In the genomic region with DNA sequence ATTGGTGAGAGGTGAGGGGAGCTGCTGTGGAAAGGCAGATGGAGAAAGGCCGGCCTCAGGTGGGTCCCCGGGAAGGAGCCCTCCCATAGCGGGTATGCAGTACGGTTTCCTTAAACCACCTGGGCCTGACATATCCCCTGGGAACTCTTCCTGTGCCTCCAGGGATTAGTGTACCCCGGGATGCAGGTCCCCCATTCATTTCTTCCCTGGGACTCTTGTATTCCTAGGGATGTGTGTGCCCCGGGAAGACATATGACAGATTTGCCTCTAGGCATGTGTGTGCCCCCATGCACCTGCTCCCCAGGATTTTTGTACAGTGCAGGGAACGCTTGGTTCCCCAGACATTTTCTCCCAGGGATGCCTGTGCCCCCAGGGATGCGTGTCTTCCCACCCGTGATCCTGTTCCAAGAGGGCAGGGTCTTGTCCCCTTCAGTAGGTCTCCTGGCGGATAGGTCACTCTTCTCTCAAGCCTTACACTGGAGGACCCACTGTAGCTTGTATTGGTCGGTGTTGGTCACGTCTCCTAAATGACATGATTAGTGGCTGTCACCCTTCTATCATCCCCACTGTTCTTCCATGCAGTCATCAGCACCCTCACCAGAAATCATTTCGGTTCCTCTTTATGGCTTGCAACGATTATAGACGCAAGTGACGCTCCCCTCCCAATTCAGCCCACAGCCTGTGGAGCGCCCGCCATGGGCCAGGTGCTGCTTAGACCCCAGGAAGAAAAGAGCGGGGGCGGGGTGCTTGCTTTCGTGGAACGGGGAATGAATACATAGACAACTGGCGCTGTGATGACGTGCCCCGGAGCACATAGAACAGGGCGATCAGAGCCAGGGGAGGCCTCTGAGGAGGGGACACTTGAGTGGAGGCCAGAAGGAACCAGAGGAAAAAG, we compare ENCODE assay signal across 8 cellular contexts. TPM values are rescaled to one million over a fixed set of nuclear protein-coding genes. Genes with fewer than 3 reads are reported as not detected.
DNase-seq lines count a peak whose midpoint lies in the region; ATAC-seq and TF ChIP-seq lines count a peak whose summit lies in the region.

No MANE protein-coding gene starts in this region.

- CTCF ChIA-PET in AG04449 (lab: Yijun Ruan, JAX), result no interaction called here

- H3K36me3 ChIP-seq in esophagus muscularis mucosa (no peaks in the 10 kb centered on the region), gastrocnemius medialis (no peaks in the 10 kb centered on the region)

- no peaks in the 10 kb centered on the region for H3K9me3 ChIP-seq in esophagus muscularis mucosa
- no peaks in the 10 kb centered on the region for H3K9me3 ChIP-seq in gastrocnemius medialis

- DNase-seq in AG04449 (ENCODE audit: low read depth, low spot score) (no peak), SIG-M5 treated with dmso at 0.1 percent for 504 hours (lab: John Stamatoyannopoulos, UW; ENCODE audit: unreplicated experiment) (peak; percentile 85), esophagus muscularis mucosa (ENCODE audit: extremely low spot score) (no peak), gastrocnemius medialis (no peak), DMS 273 treated with DMSO at 0.1 percent for 48 hours (lab: John Stamatoyannopoulos, UW) (no peak), NCI-H128 (lab: John Stamatoyannopoulos, UW; ENCODE audit: unreplicated experiment) (no peak)

- H3K27ac ChIP-seq in esophagus muscularis mucosa (replicated peaks in 1 of 4) (peak overlapping the region; percentile 78 to 89 (median 84)), gastrocnemius medialis (peak overlapping the region; percentile 94 to 98 (median 97))

- in situ Hi-C loops in gastrocnemius medialis (cut with MboI; ENCODE audit: low sequenced_read_pairs in 4 of 4), result loop anchor here in 1 of 4 donors (10.0 kb wide), 1 partner anchor 59 kb away; no protein-coding TSS in a partner anchor

- H3K4me3 ChIP-seq in AG04449 (ENCODE audit: low read depth, low read length) (peak overlapping the region; percentile 68; the same call in 1 of the 2 replicates), esophagus muscularis mucosa (peak overlapping the region; percentile 68 to 78 (median 72)), gastrocnemius medialis (peak overlapping the region; percentile 57 to 79 (median 74))

- no peak for TF ChIP-seq EP300 in esophagus muscularis mucosa (IDR thresholded peaks at IDR 0.05)

- no peak for TF ChIP-seq POLR2A in esophagus muscularis mucosa (IDR thresholded peaks at IDR 0.05; ENCODE audit: low read depth)
- peak in 1 of 2 donors; percentile 34 for TF ChIP-seq POLR2A in gastrocnemius medialis (IDR thresholded peaks at IDR 0.05)

- 88% methylated on average over 26 of the region's 26 CpGs for WGBS in esophagus muscularis mucosa

- intact Hi-C loops in esophagus muscularis mucosa (cut with DNase I), result no loop called here
- intact Hi-C loops in gastrocnemius medialis (cut with DNase I; ENCODE audit: low total_unique reads), result no loop called here

- POLR2A ChIA-PET in AG04449 (lab: Yijun Ruan, JAX), result no interaction called here

- H3K27me3 ChIP-seq in esophagus muscularis mucosa (no peaks in the 10 kb centered on the region), gastrocnemius medialis (no peaks in the 10 kb centered on the region)

- TF ChIP-seq CTCF in AG04449 (IDR thresholded peaks at IDR 0.05; ENCODE audit: insufficient read depth, low read length, missing control alignments) (no peak), esophagus muscularis mucosa (IDR thresholded peaks at IDR 0.05) (no peak), gastrocnemius medialis (IDR thresholded peaks at IDR 0.05 in 4 of 5, conservative IDR thresholded peaks at IDR 0.05 in 1 of 5) (no peak)

- H3K4me1 ChIP-seq in esophagus muscularis mucosa (peaks cover 57 to 75% (median 62%) of the 10 kb centered on the region in 4 donors), gastrocnemius medialis (peaks cover 79 to 85% of the 10 kb centered on the region in 2 donors)

- ATAC-seq in GM18907 (IDR thresholded peaks at IDR 0.05; ENCODE audit: unreplicated experiment), result peak; percentile 49
- peak; percentile 41 for ATAC-seq in HG03060 (IDR thresholded peaks at IDR 0.05; ENCODE audit: low read depth, unreplicated experiment)
- ATAC-seq in gastrocnemius medialis, result no peak

RNA-seq across cellular contexts. Expression of gene PARVB, which starts 1.3 kb away (rescaled TPM):
- 100 to 1,000 TPM in 1 of 4 donors, 10 to 100 TPM in 3; 22.0 to 107 (median 45.5) TPM for total RNA-seq in esophagus muscularis mucosa
- 100 to 1,000 TPM; 120 to 201 (median 147) TPM for total RNA-seq in gastrocnemius medialis

Comparison
In these comparisons a context has a peak if more than half of its experiments do, and no peak if none do; other contexts are left out.
1. ATAC-seq: peak in GM18907 (single experiment) and HG03060 (single experiment); none in gastrocnemius medialis (0 of 2).
2. Peak in every context shown above with its lines, with median percentiles within 50 percentile points of each other: H3K4me3 ChIP-seq.